Comparison of ENCODE assay signal across 28 cellular contexts in the genomic region with DNA sequence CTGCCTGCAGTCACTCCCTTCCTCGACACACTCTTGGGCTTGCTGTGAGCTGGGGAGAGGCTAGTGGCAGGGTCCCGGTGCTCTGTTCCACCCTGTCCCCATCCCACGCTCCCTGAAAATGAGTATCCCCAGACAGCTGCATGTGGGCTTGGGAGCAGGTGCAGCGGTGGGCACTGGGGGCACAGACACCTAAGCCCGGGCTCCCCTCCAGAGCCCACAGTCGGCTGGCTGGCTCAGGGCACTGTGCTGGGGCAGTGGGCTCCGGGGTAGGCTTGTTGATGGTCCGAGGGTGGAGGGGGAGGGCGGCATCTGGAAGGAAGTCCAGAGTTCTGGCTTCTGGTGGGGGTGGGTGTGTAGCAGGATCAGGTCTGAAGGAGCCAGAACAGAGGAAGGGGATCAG.
"Had no signal": no experiment of that assay in that cellular context is flagged by ENCODE, and none has a peak within 500 bp of the region (broad histone marks: within the 10 kb centered on the region; RNA-seq: fewer than 3 reads in every experiment).

No MANE protein-coding gene starts in this region.

- H3K79me2 ChIP-seq: parathyroid adenoma had no signal

- H2AFZ ChIP-seq: parathyroid adenoma had no signal

- ATAC-seq: foreskin keratinocyte; gastroesophageal sphincter; heart left ventricle; left colon; lower lobe of right lung; naive thymus-derived CD8-positive, alpha-beta T cell; sciatic nerve; stimulated activated naive CD8-positive, alpha-beta T cell treated with anti-CD3 and anti-CD28 coated beads, Interleukin-15, amount 100 ng/mL, for 72 hours had no signal

- H3K27ac ChIP-seq: colonic mucosa, esophagus muscularis mucosa, foreskin keratinocyte, gastroesophageal sphincter, heart left ventricle, left ventricle myocardium inferior, lower lobe of right lung, neutrophil, parathyroid adenoma, right atrium auricular region, thyroid gland had no signal

- H3K9me3 ChIP-seq: colonic mucosa, esophagus muscularis mucosa, gastroesophageal sphincter, heart left ventricle, left ventricle myocardium inferior, lower lobe of right lung, neutrophil, right atrium auricular region, thyroid gland had no signal

- FAIRE-seq: endothelial cell of umbilical vein, islet of Langerhans had no signal

- H3K36me3 ChIP-seq: colonic mucosa, esophagus muscularis mucosa, gastroesophageal sphincter, heart left ventricle, left ventricle myocardium inferior, lower lobe of right lung, neutrophil, right atrium auricular region, thyroid gland had no signal

- DNase-seq: colonic mucosa; effector memory CD4-positive, alpha-beta T cell; foreskin keratinocyte; heart left ventricle; hippocampal formation; kidney glomerular epithelial cell; left colon; left ventricle myocardium inferior; lower lobe of right lung; naive thymus-derived CD8-positive, alpha-beta T cell; nephron progenitor cell; stimulated activated CD4-positive, alpha-beta T cell treated with anti-CD3 and anti-CD28 coated beads, Interleukin-12 subunit alpha, Interleukin-12 subunit beta, amount 100 ng/mL, for 4 hours; stimulated activated CD4-positive, alpha-beta T cell treated with anti-CD3 and anti-CD28 coated beads, Interleukin-1b, Interleukin-23, amount 100 ng/mL, for 48 hours; stimulated activated CD4-positive, alpha-beta T cell treated with anti-CD3 and anti-CD28 coated beads, Interleukin-4, amount 100 ng/mL, for 1 hour; stimulated activated CD8-positive, alpha-beta memory T cell treated with anti-CD3 and anti-CD28 coated beads, Interleukin-4, amount 100 ng/mL, for 48 hours; stimulated activated naive CD4-positive, alpha-beta T cell; stimulated activated naive CD8-positive, alpha-beta T cell treated with anti-CD3 and anti-CD28 coated beads, Interleukin-15, amount 100 ng/mL, for 72 hours; thyroid gland; trophoblast cell had no signal

- H3K9ac ChIP-seq: parathyroid adenoma had no signal

- H3K4me3 ChIP-seq: colonic mucosa, esophagus muscularis mucosa, gastroesophageal sphincter, heart left ventricle, left ventricle myocardium inferior, lower lobe of right lung, right atrium auricular region, smooth muscle cell, thyroid gland had no signal

- H3K27me3 ChIP-seq: colonic mucosa, esophagus muscularis mucosa, gastroesophageal sphincter, heart left ventricle, right atrium auricular region, thyroid gland had no signal

- H3K4me1 ChIP-seq: colonic mucosa, foreskin keratinocyte, lower lobe of right lung, parathyroid adenoma, thyroid gland had no signal

- H3K4me2 ChIP-seq: smooth muscle cell had no signal
